Comparison of ENCODE assay signal across 16 cellular contexts in the genomic region with DNA sequence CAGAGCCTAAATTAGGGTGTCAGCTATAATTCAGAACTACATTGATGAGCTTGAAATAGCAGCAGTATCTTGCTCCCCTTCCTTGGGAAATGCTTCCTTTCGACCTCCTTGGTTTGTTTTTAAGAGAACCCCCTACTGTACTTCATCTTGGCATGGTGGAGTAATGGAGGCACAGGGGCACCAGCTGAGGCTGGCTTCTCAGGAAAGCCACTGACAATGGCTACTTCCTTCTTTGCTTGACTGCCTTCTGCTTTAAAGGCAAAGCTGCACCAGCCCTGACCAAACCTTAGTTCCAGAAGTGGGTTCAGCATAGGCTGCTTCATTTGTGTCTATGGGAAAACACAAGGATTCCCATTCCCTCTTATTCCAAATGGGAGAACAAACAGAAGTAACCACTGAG. TPM values are rescaled to one million over a fixed set of nuclear protein-coding genes. Genes with fewer than 3 reads are reported as not detected.
DNase-seq lines count a peak whose midpoint lies in the region; ATAC-seq and TF ChIP-seq lines count a peak whose summit lies in the region.
"Had no signal": no experiment of that assay in that cellular context is flagged by ENCODE, and none has a peak within 500 bp of the region (broad histone marks: within the 10 kb centered on the region; RNA-seq: fewer than 3 reads in every experiment).

No MANE protein-coding gene starts in this region.

- peaks cover 0 to 44% (median 32%) of the 10 kb centered on the region in 9 donors for H3K36me3 ChIP-seq in heart left ventricle
- H3K36me3 ChIP-seq in naive thymus-derived CD4-positive, alpha-beta T cell (ENCODE audit: control insufficient read depth in 2 of 3, insufficient read depth in 3 of 3, low read length in 3 of 3), result peaks cover 4 to 11% (median 5%) of the 10 kb centered on the region in 3 experiments
- H3K36me3 ChIP-seq in tibial artery, result peaks cover 12 to 21% (median 12%) of the 10 kb centered on the region in 3 donors
- H3K36me3 ChIP-seq in upper lobe of left lung, result peaks cover 4 to 39% (median 16%) of the 10 kb centered on the region in 4 donors

- no peak for TF ChIP-seq EP300 in upper lobe of left lung (IDR thresholded peaks at IDR 0.05)

- DNase-seq in heart left ventricle (peak in 1 of 5 donors; percentile 7), left cardiac atrium (no peak), T-cell (no peak), tibial artery (no peak), upper lobe of left lung (no peak)
- no peak for DNase-seq in naive thymus-derived CD4-positive, alpha-beta T cell
- DNase-seq: activated naive CD8-positive, alpha-beta T cell treated with anti-CD3 and anti-CD28 coated beads, Interleukin-2, amount 10 ng/mL, durations not matched to agents 7 days and 5 days; DMS79 treated with DMSO at 0.1 percent for 48 hours; MG63; NCI-H2081; NCI-H774; SHP77; stimulated activated CD4-positive, alpha-beta T cell treated with anti-CD3 and anti-CD28 coated beads, Interleukin-12 subunit alpha, Interleukin-12 subunit beta, amount 100 ng/mL, for 4 hours had no signal

- TF ChIP-seq CTCF in heart left ventricle (IDR thresholded peaks at IDR 0.05) (no peak), tibial artery (IDR thresholded peaks at IDR 0.05) (no peak), upper lobe of left lung (IDR thresholded peaks at IDR 0.05) (no peak)

- H3K4me3 ChIP-seq in heart left ventricle, result no peak overlapping the region
- H3K4me3 ChIP-seq in naive thymus-derived CD4-positive, alpha-beta T cell (ENCODE audit: low read length), result no peak overlapping the region
- no peak overlapping the region for H3K4me3 ChIP-seq in tibial artery
- no peak overlapping the region for H3K4me3 ChIP-seq in upper lobe of left lung
- H3K4me3 ChIP-seq: MG63 had no signal

- no peak for ATAC-seq in heart left ventricle
- ATAC-seq in left cardiac atrium, result no peak
- ATAC-seq in T-cell (replicated peaks in 1 of 4), result no peak
- no peak for ATAC-seq in naive thymus-derived CD4-positive, alpha-beta T cell
- no peak for ATAC-seq in SK-N-SH treated with all-trans-retinoic acid at 6 μM for 48 hours
- no peak for ATAC-seq in upper lobe of left lung (ENCODE audit: low FRiP score in 2 of 2)
- ATAC-seq in HG02571 (IDR thresholded peaks at IDR 0.05; ENCODE audit: unreplicated experiment), result no peak

- H3K27me3 ChIP-seq in heart left ventricle, result no peaks in the 10 kb centered on the region
- H3K27me3 ChIP-seq in naive thymus-derived CD4-positive, alpha-beta T cell (ENCODE audit: control insufficient read depth in 2 of 2, insufficient read depth in 2 of 2, low read length in 2 of 2), result no peaks in the 10 kb centered on the region
- H3K27me3 ChIP-seq in tibial artery, result no peaks in the 10 kb centered on the region
- no peaks in the 10 kb centered on the region for H3K27me3 ChIP-seq in upper lobe of left lung
- H3K27me3 ChIP-seq: MG63 had no signal

- H3K36me3 Mint-ChIP-seq in T-cell, result peaks cover 24% of the 10 kb centered on the region
- peaks cover 3 to 37% (median 28%) of the 10 kb centered on the region in 5 donors for H3K36me3 Mint-ChIP-seq in naive thymus-derived CD4-positive, alpha-beta T cell

- TF ChIP-seq POLR2A in heart left ventricle (IDR thresholded peaks at IDR 0.05), result no peak
- TF ChIP-seq POLR2A in upper lobe of left lung (IDR thresholded peaks at IDR 0.05), result no peak

- H3K27ac ChIP-seq in heart left ventricle, result peak overlapping the region in 11 of 12 donors; percentile 78 to 95 (median 88)
- H3K27ac ChIP-seq in naive thymus-derived CD4-positive, alpha-beta T cell (ENCODE audit: low read depth, low read length), result peak overlapping the region; percentile 15
- H3K27ac ChIP-seq in tibial artery, result peak overlapping the region; percentile 85 to 89
- no peak overlapping the region for H3K27ac ChIP-seq in upper lobe of left lung

- 70 to 93% (median 80%) methylated on average over 1 of the region's 1 CpG for WGBS in heart left ventricle, 4 donors
- 62% methylated on average over 1 of the region's 1 CpG; no CpG with 5 or more reads in 1 of the 2 donors for WGBS in upper lobe of left lung, 2 donors

- peak overlapping the region; percentile 83 to 88 for H3K27ac Mint-ChIP-seq in T-cell
- H3K27ac Mint-ChIP-seq in naive thymus-derived CD4-positive, alpha-beta T cell, result peak overlapping the region in 8 of 9 donors; percentile 52 to 91 (median 69)
- H3K27ac Mint-ChIP-seq: activated naive CD8-positive, alpha-beta T cell treated with anti-CD3 and anti-CD28 coated beads, Interleukin-2, amount 10 ng/mL, durations not matched to agents 7 days and 5 days had no signal

- peaks cover 0 to 62% (median 38%) of the 10 kb centered on the region in 12 donors for H3K4me1 ChIP-seq in heart left ventricle
- H3K4me1 ChIP-seq in naive thymus-derived CD4-positive, alpha-beta T cell (ENCODE audit: control insufficient read depth in 2 of 2, insufficient read depth in 2 of 2, low read length in 2 of 2), result peaks cover 11 to 16% of the 10 kb centered on the region in 2 donors
- H3K4me1 ChIP-seq in tibial artery, result peaks cover 0 to 61% (median 47%) of the 10 kb centered on the region in 4 donors
- peaks cover 19 to 35% (median 27%) of the 10 kb centered on the region in 4 donors for H3K4me1 ChIP-seq in upper lobe of left lung

- intact Hi-C loops in heart left ventricle (cut with DNase I), result loop anchor here in 9 of 10 donors (5.0 to 10.0 kb wide), 5 partner anchors 93 to 311 kb away; partner anchors contain the start of gene USP3 (in 8 of the 9)
- intact Hi-C loops in left cardiac atrium (cut with DNase I), result loop anchor here in 1 of 2 donors (5.0 to 10.0 kb wide), 3 partner anchors 108 to 311 kb away; no protein-coding TSS in a partner anchor
- intact Hi-C loops in naive thymus-derived CD4-positive, alpha-beta T cell (cut with micrococcal nuclease), result loop anchor here in 1 of 2 donors (10.0 kb wide), 1 partner anchor 311 kb away; no protein-coding TSS in a partner anchor
- intact Hi-C loops in tibial artery (cut with DNase I; ENCODE audit: low total_unique reads), result loop anchor here (5.0 kb wide), 1 partner anchor 93 kb away; the partner anchor contains the start of gene USP3

- H3K4me3 Mint-ChIP-seq in T-cell, result no peak overlapping the region
- peak overlapping the region in 3 of 10 donors; percentile 10 to 25 (median 21) for H3K4me3 Mint-ChIP-seq in naive thymus-derived CD4-positive, alpha-beta T cell
- H3K4me3 Mint-ChIP-seq: activated naive CD8-positive, alpha-beta T cell treated with anti-CD3 and anti-CD28 coated beads, Interleukin-2, amount 10 ng/mL, durations not matched to agents 7 days and 5 days had no signal

- no peaks in the 10 kb centered on the region for H3K27me3 Mint-ChIP-seq in T-cell
- no peaks in the 10 kb centered on the region for H3K27me3 Mint-ChIP-seq in naive thymus-derived CD4-positive, alpha-beta T cell
- H3K27me3 Mint-ChIP-seq: activated naive CD8-positive, alpha-beta T cell treated with anti-CD3 and anti-CD28 coated beads, Interleukin-2, amount 10 ng/mL, durations not matched to agents 7 days and 5 days had no signal

- H3K9me3 Mint-ChIP-seq in T-cell, result no peaks in the 10 kb centered on the region
- peaks cover 0 to 3% (median 0%) of the 10 kb centered on the region in 11 donors for H3K9me3 Mint-ChIP-seq in naive thymus-derived CD4-positive, alpha-beta T cell
- H3K9me3 Mint-ChIP-seq: activated naive CD8-positive, alpha-beta T cell treated with anti-CD3 and anti-CD28 coated beads, Interleukin-2, amount 10 ng/mL, durations not matched to agents 7 days and 5 days had no signal

- H3K9me3 ChIP-seq in heart left ventricle (no peaks in the 10 kb centered on the region), tibial artery (no peaks in the 10 kb centered on the region), upper lobe of left lung (no peaks in the 10 kb centered on the region)
- no peaks in the 10 kb centered on the region for H3K9me3 ChIP-seq in naive thymus-derived CD4-positive, alpha-beta T cell (ENCODE audit: control insufficient read depth in 2 of 3, low read length in 3 of 3)
- H3K9me3 ChIP-seq: MG63 had no signal

- POLR2A ChIA-PET in T-cell (lab: Charles Lee), result interaction anchor here (0.6 to 0.7 kb wide), 2 partner anchors 315 to 477 kb away, joined by 3 to 6 read pairs; no protein-coding TSS in a partner anchor
- POLR2A ChIA-PET in naive thymus-derived CD4-positive, alpha-beta T cell (lab: Charles Lee), result interaction anchor here (1.0 to 1.5 kb wide), 3 partner anchors 8 to 113 kb away, joined by 3 to 4 read pairs (median 3); partner anchors contain the start of gene USP3

- CTCF ChIA-PET in T-cell (lab: Charles Lee), result interaction anchor here (0.6 to 1.6 kb wide), 3 partner anchors 9 to 15 kb away, joined by 3 to 4 read pairs (median 3); no protein-coding TSS in a partner anchor
- CTCF ChIA-PET in naive thymus-derived CD4-positive, alpha-beta T cell (lab: Charles Lee), result interaction anchor here (2.6 to 6.5 kb wide), 2 partner anchors 14 to 131 kb away, joined by 9 to 40 read pairs; no protein-coding TSS in a partner anchor

- peaks cover 68 to 83% (median 75%) of the 10 kb centered on the region in 3 donors for H3K4me1 Mint-ChIP-seq in T-cell
- peaks cover 30 to 82% (median 76%) of the 10 kb centered on the region in 7 donors for H3K4me1 Mint-ChIP-seq in naive thymus-derived CD4-positive, alpha-beta T cell

TF ChIP-seq in SK-N-SH treated with all-trans-retinoic acid at 6 μM for 48 hours, 23 proteins besides CTCF, POLR2A, EP300 and RAD21:
- TF ChIP-seq CSDC2 (CRISPR knock-in tag; IDR thresholded peaks at IDR 0.05) (no peak), BACH2 (CRISPR knock-in tag; IDR thresholded peaks at IDR 0.05; ENCODE audit: borderline replicate concordance) (no peak)

RNA-seq across cellular contexts. Expression of gene FBXL22, which starts 1.5 kb away (rescaled TPM):
- total RNA-seq in heart left ventricle (10 to 100 TPM in 8 of 9 donors, 1 to 10 TPM in 1; 9.9 to 41.5 (median 23.4) TPM), left cardiac atrium (10 to 100 TPM; 14.9 to 24.2 TPM), T-cell (1 to 10 TPM in 4 of 5 donors, under 1 TPM in 1; 0.75 to 2.0 (median 1.5) TPM), upper lobe of left lung (1 to 10 TPM in 4 of 6 donors, not detected in 2; 1.1 to 2.0 (median 1.8) TPM)
- 10 to 100 TPM in 1 of 2 donors, 1 to 10 TPM in 1; 2.4 to 20.1 TPM for polyA plus RNA-seq in heart left ventricle
- 1 to 10 TPM in 4 of 5 experiments, under 1 TPM in 1; 0.94 to 3.3 (median 1.6) TPM for total RNA-seq in naive thymus-derived CD4-positive, alpha-beta T cell
- polyA plus RNA-seq in naive thymus-derived CD4-positive, alpha-beta T cell, result 1 to 10 TPM; 1.0 to 2.4 TPM
- total RNA-seq: epithelial cell of proximal tubule had no signal

Comparison
In these comparisons a context has a peak if more than half of its experiments do, and no peak if none do; other contexts are left out.
1. H3K27ac ChIP-seq: peak in heart left ventricle (11 of 12), naive thymus-derived CD4-positive, alpha-beta T cell (single experiment) and tibial artery (2 of 2); none in upper lobe of left lung (0 of 4).